Comparison of ENCODE assay signal across 12 cellular contexts in genomic region chr11:8056810-8057463, GRCh38. TPM values are rescaled to one million over a fixed set of nuclear protein-coding genes. Genes with fewer than 3 reads are reported as not detected.
A peak's percentile ranks its signal among the peaks of the same experiment; 100 is the strongest.
DNase-seq lines count a peak whose midpoint lies in the region; ATAC-seq, FAIRE-seq and TF ChIP-seq lines count a peak whose summit lies in the region.
"Had no signal": no experiment of that assay in that cellular context is flagged by ENCODE, and none has a peak within 500 bp of the region (broad histone marks: within the 10 kb centered on the region; RNA-seq: fewer than 3 reads in every experiment).

No MANE protein-coding gene starts in this region.

- FAIRE-seq in GM12892 (lab: Jason Lieb, UNC): peak; percentile 77

- peaks cover 3% of the 10 kb centered on the region for H3K4me1 Mint-ChIP-seq in CD8-positive, alpha-beta T cell (ENCODE audit: low read depth)
- peaks cover 6% of the 10 kb centered on the region for H3K4me1 Mint-ChIP-seq in activated naive CD8-positive, alpha-beta T cell treated with anti-CD3 and anti-CD28 coated beads for 36 hours

- peaks cover 9% of the 10 kb centered on the region for H3K27me3 Mint-ChIP-seq in CD8-positive, alpha-beta T cell (ENCODE audit: low read depth)
- peaks cover 1% of the 10 kb centered on the region for H3K27me3 Mint-ChIP-seq in activated naive CD8-positive, alpha-beta T cell treated with anti-CD3 and anti-CD28 coated beads for 36 hours
- H3K27me3 Mint-ChIP-seq: activated T-cell treated with anti-CD3 and anti-CD28 coated beads, Interleukin-2, amount 50 U/mL, for 24 hours had no signal

- no peaks in the 10 kb centered on the region for H3K9me3 Mint-ChIP-seq in CD8-positive, alpha-beta T cell
- no peaks in the 10 kb centered on the region for H3K9me3 Mint-ChIP-seq in activated naive CD8-positive, alpha-beta T cell treated with anti-CD3 and anti-CD28 coated beads for 36 hours
- H3K9me3 Mint-ChIP-seq: activated T-cell treated with anti-CD3 and anti-CD28 coated beads, Interleukin-2, amount 50 U/mL, for 24 hours had no signal

- H3K4me3 ChIP-seq in adrenal gland (no peak overlapping the region), right cardiac atrium (ENCODE audit: low read length) (no peak overlapping the region), gastrocnemius medialis (no peak overlapping the region), upper lobe of right lung (no peak overlapping the region)
- no peak overlapping the region for H3K4me3 ChIP-seq in CD8-positive, alpha-beta T cell (ENCODE audit: low read depth, low read length)
- H3K4me3 ChIP-seq: dorsolateral prefrontal cortex, skin epidermis had no signal

- no peak for DNase-seq in GM12892 (ENCODE audit: insufficient read length)
- peak in 6 of 7 donors; percentile 61 to 80 (median 79) for DNase-seq in adrenal gland
- peak; percentile 66 to 87 (median 74) for DNase-seq in right cardiac atrium
- peak; percentile 56 to 78 for DNase-seq in gastrocnemius medialis
- no peak for DNase-seq in CD8-positive, alpha-beta T cell
- no peak for DNase-seq in upper lobe of right lung
- no peak for DNase-seq in activated effector memory CD4-positive, alpha-beta T cell treated with anti-CD3 and anti-CD28 coated beads, Interleukin-2, amount 50 U/mL, for 16 hours
- DNase-seq in activated naive CD8-positive, alpha-beta T cell treated with anti-CD3 and anti-CD28 coated beads for 36 hours: no peak
- DNase-seq: activated T-cell treated with anti-CD3 and anti-CD28 coated beads, Interleukin-2, amount 50 U/mL, for 24 hours; NCI-H1694 treated with DMSO at 0.1 percent for 48 hours had no signal

- CTCF ChIA-PET in CD8-positive, alpha-beta T cell (lab: Charles Lee): no interaction called here

- no peaks in the 10 kb centered on the region for H3K36me3 Mint-ChIP-seq in CD8-positive, alpha-beta T cell
- H3K36me3 Mint-ChIP-seq in activated naive CD8-positive, alpha-beta T cell treated with anti-CD3 and anti-CD28 coated beads for 36 hours: no peaks in the 10 kb centered on the region

- intact Hi-C loops in adrenal gland (cut with DNase I) (no loop called here), right cardiac atrium (cut with DNase I) (no loop called here), gastrocnemius medialis (cut with DNase I; ENCODE audit: low total_unique reads) (no loop called here), upper lobe of right lung (cut with DNase I) (no loop called here)
- intact Hi-C loops in CD8-positive, alpha-beta T cell (cut with DNase I, micrococcal nuclease): no loop called here

- no peak overlapping the region for H3K4me3 Mint-ChIP-seq in CD8-positive, alpha-beta T cell
- H3K4me3 Mint-ChIP-seq in activated naive CD8-positive, alpha-beta T cell treated with anti-CD3 and anti-CD28 coated beads for 36 hours: no peak overlapping the region
- H3K4me3 Mint-ChIP-seq: activated T-cell treated with anti-CD3 and anti-CD28 coated beads, Interleukin-2, amount 50 U/mL, for 24 hours had no signal

- no peaks in the 10 kb centered on the region for H3K27me3 ChIP-seq in adrenal gland
- H3K27me3 ChIP-seq in right cardiac atrium (ENCODE audit: control insufficient read depth, insufficient read depth): no peaks in the 10 kb centered on the region
- H3K27me3 ChIP-seq in gastrocnemius medialis: no peaks in the 10 kb centered on the region
- H3K27me3 ChIP-seq in CD8-positive, alpha-beta T cell (ENCODE audit: insufficient read depth, low read length): no peaks in the 10 kb centered on the region
- H3K27me3 ChIP-seq in upper lobe of right lung: no peaks in the 10 kb centered on the region
- H3K27me3 ChIP-seq: dorsolateral prefrontal cortex had no signal

- H3K36me3 ChIP-seq in adrenal gland (replicated peaks in 1 of 2) (no peaks in the 10 kb centered on the region), gastrocnemius medialis (no peaks in the 10 kb centered on the region), upper lobe of right lung (no peaks in the 10 kb centered on the region)
- no peaks in the 10 kb centered on the region for H3K36me3 ChIP-seq in CD8-positive, alpha-beta T cell (ENCODE audit: insufficient read depth, low read length)

- ATAC-seq in right cardiac atrium: peak; percentile 78 to 79
- peak; percentile 82 to 85 for ATAC-seq in gastrocnemius medialis
- no peak for ATAC-seq in CD8-positive, alpha-beta T cell
- no peak for ATAC-seq in upper lobe of right lung

- in situ Hi-C loops in gastrocnemius medialis (cut with MboI; ENCODE audit: low sequenced_read_pairs in 4 of 4): no loop called here

- H3K27ac ChIP-seq in adrenal gland (peak overlapping the region in 3 of 5 donors; percentile 42 to 60 (median 57)), right cardiac atrium (ENCODE audit: low read length) (peak overlapping the region; percentile 1), gastrocnemius medialis (peak overlapping the region; percentile 35 to 53 (median 40)), upper lobe of right lung (no peak overlapping the region)
- no peak overlapping the region for H3K27ac ChIP-seq in CD8-positive, alpha-beta T cell (ENCODE audit: low read depth, low read length)

- TF ChIP-seq POLR2A in GM12892 (IDR thresholded peaks at IDR 0.05; ENCODE audit: low read depth, low read length) (no peak), adrenal gland (IDR thresholded peaks at IDR 0.05) (peak in 1 of 2 donors; percentile 34), gastrocnemius medialis (IDR thresholded peaks at IDR 0.05) (no peak)

- 56 to 63% (median 62%) methylated on average over 12 of the region's 12 CpGs for WGBS in adrenal gland, 4 donors
- WGBS in right cardiac atrium: 57% methylated on average over 12 of the region's 12 CpGs

- H3K9me3 ChIP-seq in adrenal gland (replicated peaks in 1 of 3): no peaks in the 10 kb centered on the region
- H3K9me3 ChIP-seq in right cardiac atrium (ENCODE audit: control insufficient read depth, low read length): no peaks in the 10 kb centered on the region
- no peaks in the 10 kb centered on the region for H3K9me3 ChIP-seq in gastrocnemius medialis
- H3K9me3 ChIP-seq in CD8-positive, alpha-beta T cell (ENCODE audit: low read length): no peaks in the 10 kb centered on the region
- no peaks in the 10 kb centered on the region for H3K9me3 ChIP-seq in upper lobe of right lung

- no peak overlapping the region for H3K27ac Mint-ChIP-seq in CD8-positive, alpha-beta T cell
- no peak overlapping the region for H3K27ac Mint-ChIP-seq in activated naive CD8-positive, alpha-beta T cell treated with anti-CD3 and anti-CD28 coated beads for 36 hours
- H3K27ac Mint-ChIP-seq: activated T-cell treated with anti-CD3 and anti-CD28 coated beads, Interleukin-2, amount 50 U/mL, for 24 hours had no signal

- POLR2A ChIA-PET in CD8-positive, alpha-beta T cell (lab: Charles Lee): interaction anchor here (0.6 kb wide), 1 partner anchor 80 kb away, joined by 3 read pairs; no protein-coding TSS in a partner anchor

- TF ChIP-seq CTCF in adrenal gland (IDR thresholded peaks at IDR 0.05): no peak
- TF ChIP-seq CTCF in gastrocnemius medialis (IDR thresholded peaks at IDR 0.05 in 4 of 5, conservative IDR thresholded peaks at IDR 0.05 in 1 of 5): no peak
- no peak for TF ChIP-seq CTCF in CD8-positive, alpha-beta T cell (IDR thresholded peaks at IDR 0.05)
- TF ChIP-seq CTCF in upper lobe of right lung (IDR thresholded peaks at IDR 0.05): no peak

- H3K4me1 ChIP-seq in adrenal gland (replicated peaks in 1 of 2): peaks cover 4 to 22% of the 10 kb centered on the region in 2 donors
- H3K4me1 ChIP-seq in right cardiac atrium (ENCODE audit: control insufficient read depth, insufficient read depth, low read length): peaks cover 4% of the 10 kb centered on the region
- no peaks in the 10 kb centered on the region for H3K4me1 ChIP-seq in gastrocnemius medialis
- H3K4me1 ChIP-seq in CD8-positive, alpha-beta T cell (ENCODE audit: insufficient read depth, low read length): no peaks in the 10 kb centered on the region
- no peaks in the 10 kb centered on the region for H3K4me1 ChIP-seq in upper lobe of right lung

RNA-seq across cellular contexts. Expression of gene TUB, which starts 24.1 kb away (rescaled TPM):
- polyA plus RNA-seq in GM12892 (2012; ENCODE audit: missing spikeins): 0.08 TPM
- total RNA-seq in adrenal gland (10 to 100 TPM in 6 of 8 donors, 1 to 10 TPM in 2; 7.7 to 26.8 (median 14.9) TPM), right cardiac atrium (10 to 100 TPM; 24.8 to 31.2 (median 28.0) TPM), gastrocnemius medialis (1 to 10 TPM in 2 of 4 donors, under 1 TPM in 2; 0.71 to 1.2 (median 1.1) TPM), upper lobe of right lung (3.6 TPM)
- polyA plus RNA-seq in adrenal gland (10 to 100 TPM in 2 of 3 donors, 1 to 10 TPM in 1; 2.8 to 12.9 (median 10.5) TPM), right cardiac atrium (10.0 TPM)
- total RNA-seq in CD8-positive, alpha-beta T cell: not detected
- total RNA-seq in activated naive CD8-positive, alpha-beta T cell treated with anti-CD3 and anti-CD28 coated beads for 36 hours: under 1 TPM; 0.19 to 0.34 TPM

Comparison
In these comparisons a context has a peak if more than half of its experiments do, and no peak if none do; other contexts are left out.
1. DNase-seq: peak in adrenal gland (6 of 7), right cardiac atrium (3 of 3) and gastrocnemius medialis (2 of 2); none in GM12892 (single experiment), CD8-positive, alpha-beta T cell (0 of 7), upper lobe of right lung (single experiment), activated effector memory CD4-positive, alpha-beta T cell treated with anti-CD3 and anti-CD28 coated beads, Interleukin-2, amount 50 U/mL, for 16 hours (single experiment) and activated naive CD8-positive, alpha-beta T cell treated with anti-CD3 and anti-CD28 coated beads for 36 hours (single experiment).
2. H3K27ac ChIP-seq: peak in adrenal gland (3 of 5), right cardiac atrium (single experiment) and gastrocnemius medialis (4 of 4); none in CD8-positive, alpha-beta T cell (single experiment) and upper lobe of right lung (single experiment).
3. ATAC-seq: peak in right cardiac atrium (2 of 2) and gastrocnemius medialis (2 of 2); none in CD8-positive, alpha-beta T cell (single experiment) and upper lobe of right lung (single experiment).